In genomic region chr9:7320139-7320538, GRCh38 we compare ENCODE assay signal across 8 cellular contexts.
DNase-seq lines count a peak whose midpoint lies in the region; ATAC-seq, FAIRE-seq and TF ChIP-seq lines count a peak whose summit lies in the region.
"Had no signal": no experiment of that assay in that cellular context is flagged by ENCODE, and none has a peak within 500 bp of the region (broad histone marks: within the 10 kb centered on the region; RNA-seq: fewer than 3 reads in every experiment).

No MANE protein-coding gene starts in this region.

- CTCF ChIA-PET in HEK293 (lab: Yijun Ruan, JAX) (interaction anchor here (0.6 kb wide), 1 partner anchor 336 kb away, joined by 3 read pairs; no protein-coding TSS in a partner anchor), GM10248 (lab: Yijun Ruan, JAX) (no interaction called here)

- no peaks in the 10 kb centered on the region for H3K36me3 ChIP-seq in HEK293 (ENCODE audit: control insufficient read depth in 2 of 2, insufficient read depth in 1 of 2, low read length in 2 of 2)
- no peaks in the 10 kb centered on the region for H3K36me3 ChIP-seq in fibroblast of lung (ENCODE audit: control insufficient read depth, insufficient read depth, low read length)
- no peaks in the 10 kb centered on the region for H3K36me3 ChIP-seq in smooth muscle cell (ENCODE audit: low read depth)

- DNase-seq in RCC 7860 (ENCODE audit: low spot score) (peak; percentile 85), fibroblast of lung (ENCODE audit: low read depth in 2 of 2) (peak; percentile 93 to 99), smooth muscle cell (lab: John Stamatoyannopoulos, UW; ENCODE audit: unreplicated experiment) (no peak), retina (no peak), GM10248 (ENCODE audit: extremely low spot score) (no peak)
- DNase-seq: natural killer cell had no signal

- peak overlapping the region; percentile 20 for H3K4me2 ChIP-seq in fibroblast of lung (ENCODE audit: extremely low read depth, insufficient read depth, low read length)
- H3K4me2 ChIP-seq in smooth muscle cell = peak overlapping the region; percentile 46

- FAIRE-seq in RCC 7860 (lab: Jason Lieb, UNC) = peak; percentile 22

- H2AFZ ChIP-seq in fibroblast of lung (ENCODE audit: low read length) (no peak overlapping the region), smooth muscle cell (ENCODE audit: low read depth) (no peak overlapping the region)

- TF ChIP-seq CTCF in HEK293 (tag by site-specific recombination; IDR thresholded peaks at IDR 0.05) (no peak), fibroblast of lung (conservative IDR thresholded peaks at IDR 0.05 in 1 of 2, IDR thresholded peaks at IDR 0.05 in 1 of 2; ENCODE audit: low read depth in 1 of 2, low read length in 2 of 2) (no peak), smooth muscle cell (IDR thresholded peaks at IDR 0.05; ENCODE audit: borderline replicate concordance, insufficient read depth, poor library complexity, severe bottlenecking) (no peak), GM10248 (IDR thresholded peaks at IDR 0.05; ENCODE audit: control extremely low read depth, extremely low read depth, low read depth, missing control alignments) (no peak)

- no peak for ATAC-seq in GM21576 (IDR thresholded peaks at IDR 0.05; ENCODE audit: unreplicated experiment)
- ATAC-seq: natural killer cell had no signal

- H3K27me3 ChIP-seq in fibroblast of lung (ENCODE audit: control insufficient read depth, insufficient read depth, low read length) (no peaks in the 10 kb centered on the region), smooth muscle cell (ENCODE audit: low read depth) (no peaks in the 10 kb centered on the region)

- peaks cover 19% of the 10 kb centered on the region for H3F3A ChIP-seq in smooth muscle cell (ENCODE audit: low read depth)

- WGBS in smooth muscle cell (ENCODE audit: low lambda C conversion rate) = 13% methylated on average over 7 of the region's 7 CpGs

- H3K4me3 ChIP-seq in HEK293 (ENCODE audit: low read depth, low read length) (no peak overlapping the region), fibroblast of lung (replicated peaks in 1 of 4; ENCODE audit: control extremely low read depth in 1 of 4, insufficient read depth in 1 of 4, low read depth in 3 of 4, low read length in 4 of 4) (no peak overlapping the region), smooth muscle cell (no peak overlapping the region)

- POLR2A ChIA-PET in HEK293 (lab: Yijun Ruan, JAX) (no interaction called here), GM10248 (lab: Yijun Ruan, JAX) (no interaction called here)

- H3K79me2 ChIP-seq in fibroblast of lung (ENCODE audit: control insufficient read depth, insufficient read depth, low read length) (no peaks in the 10 kb centered on the region), smooth muscle cell (ENCODE audit: low read depth) (no peaks in the 10 kb centered on the region)

- H4K20me1 ChIP-seq in fibroblast of lung (ENCODE audit: control insufficient read depth, extremely low read depth, insufficient read depth, low read length) = no peaks in the 10 kb centered on the region
- no peaks in the 10 kb centered on the region for H4K20me1 ChIP-seq in smooth muscle cell (ENCODE audit: low read depth)

- H3K4me1 ChIP-seq in HEK293 (ENCODE audit: control insufficient read depth, insufficient read depth, low read length) = no peaks in the 10 kb centered on the region
- H3K4me1 ChIP-seq in fibroblast of lung (ENCODE audit: control insufficient read depth, extremely low read depth, insufficient read depth, low read length) = peaks cover 6% of the 10 kb centered on the region
- H3K4me1 ChIP-seq in smooth muscle cell (ENCODE audit: low read depth) = peaks cover 21% of the 10 kb centered on the region

- H3K9ac ChIP-seq in fibroblast of lung (ENCODE audit: insufficient read depth, low read length) (no peak overlapping the region), smooth muscle cell (ENCODE audit: low read depth) (no peak overlapping the region)

- H3K27ac ChIP-seq in HEK293 (ENCODE audit: extremely low read depth, low read depth, low read length) = no peak overlapping the region
- peak overlapping the region; percentile 41 for H3K27ac ChIP-seq in fibroblast of lung (ENCODE audit: insufficient read depth, low read length)
- H3K27ac ChIP-seq in smooth muscle cell (ENCODE audit: low read depth) = peak overlapping the region; percentile 79

- H3K9me3 ChIP-seq in HEK293 (ENCODE audit: control insufficient read depth, insufficient read depth, low read depth, low read length) = no peaks in the 10 kb centered on the region
- H3K9me3 ChIP-seq in fibroblast of lung (ENCODE audit: control insufficient read depth, insufficient read depth, low read depth, low read length) = no peaks in the 10 kb centered on the region
- no peaks in the 10 kb centered on the region for H3K9me3 ChIP-seq in smooth muscle cell (replicated peaks; ENCODE audit: low read depth)

TF ChIP-seq in HEK293, 187 proteins besides CTCF, POLR2A, EP300 and RAD21:
- TF ChIP-seq BCL11B (tag by site-specific recombination; IDR thresholded peaks at IDR 0.05; ENCODE audit: low read depth) (no peak), OSR2 (tag by site-specific recombination; IDR thresholded peaks at IDR 0.05) (0 out of 2 replicates have a peak, but pooled peaks have one; percentile 9), ZNF24 (tag by site-specific recombination; IDR thresholded peaks at IDR 0.05) (no peak), ZNF560 (tag by site-specific recombination; IDR thresholded peaks at IDR 0.05; ENCODE audit: borderline replicate concordance) (no peak), ZNF544 (tag by site-specific recombination; IDR thresholded peaks at IDR 0.05) (no peak), MZF1 (tag by site-specific recombination; IDR thresholded peaks at IDR 0.05; ENCODE audit: borderline replicate concordance) (no peak), WT1 (tag by site-specific recombination; IDR thresholded peaks at IDR 0.05) (no peak), GLIS1 (tag by site-specific recombination; IDR thresholded peaks at IDR 0.05) (peak; percentile 10; the same call in 1 of the 2 replicates), ZNF366 (tag by site-specific recombination; conservative IDR thresholded peaks at IDR 0.05) (peak; percentile 46; the same call in 1 of the 2 replicates), ZNF623 (tag by site-specific recombination; IDR thresholded peaks at IDR 0.05) (no peak), ZBTB21 (tag by site-specific recombination; IDR thresholded peaks at IDR 0.05) (0 out of 2 replicates have a peak, but pooled peaks have one; percentile 38), HIC1 (tag by site-specific recombination; IDR thresholded peaks at IDR 0.05) (peak; percentile 70; the same call in 1 of the 2 replicates), SP7 (tag by site-specific recombination; IDR thresholded peaks at IDR 0.05) (0 out of 2 replicates have a peak, but pooled peaks have one; percentile 17), ZNF629 (tag by site-specific recombination; IDR thresholded peaks at IDR 0.05) (peak; percentile 78), ZNF114 (tag by site-specific recombination; IDR thresholded peaks at IDR 0.05) (no peak), ZNF600 (tag by site-specific recombination; IDR thresholded peaks at IDR 0.05) (peak; percentile 84), TRIM28 (IDR thresholded peaks at IDR 0.05; ENCODE audit: borderline replicate concordance, low read length) (no peak)

Comparison
In these comparisons a context has a peak if more than half of its experiments do, and no peak if none do; other contexts are left out.
1. DNase-seq: peak in RCC 7860 (single experiment) and fibroblast of lung (2 of 2); none in smooth muscle cell (single experiment), retina (single experiment) and GM10248 (single experiment).